In genomic region chr17:4856271-4856936, GRCh38 we compare ENCODE assay signal across 19 cellular contexts. TPM values are rescaled to one million over a fixed set of nuclear protein-coding genes. Genes with fewer than 3 reads are reported as not detected.
DNase-seq lines count a peak whose midpoint lies in the region; ATAC-seq and TF ChIP-seq lines count a peak whose summit lies in the region.
"Had no signal": no experiment of that assay in that cellular context is flagged by ENCODE, and none has a peak within 500 bp of the region (broad histone marks: within the 10 kb centered on the region; RNA-seq: fewer than 3 reads in every experiment).

No MANE protein-coding gene starts in this region.

- H3K27ac Mint-ChIP-seq in MCF 10A (ENCODE audit: low read depth, unreplicated experiment) (peak overlapping the region; percentile 85), endodermal cell (peak overlapping the region; percentile 69), nephron progenitor cell (peak overlapping the region; percentile 50), type B pancreatic cell (peak overlapping the region; percentile 86)
- H3K27ac Mint-ChIP-seq: dendritic cell treated with granulocyte-macrophage colony-stimulating factor and Interleukin-4, amounts not matched to agents 40 ng/mL and 50 ng/mL, for 4 days had no signal

- H3K4me2 ChIP-seq in mammary epithelial cell (ENCODE audit: insufficient read depth, low read depth, low read length): no peak overlapping the region
- H3K4me2 ChIP-seq: A549 had no signal

- no TSS peak for BruUV-seq in MCF 10A (replicated peaks; lab: Mats Ljungman, UMichigan)
- no TSS peak for BruUV-seq in mammary epithelial cell (replicated peaks; lab: Mats Ljungman, UMichigan)

- H3K4me1 Mint-ChIP-seq in MCF 10A (ENCODE audit: insufficient read depth, unreplicated experiment): peaks cover 66% of the 10 kb centered on the region
- peaks cover 54% of the 10 kb centered on the region for H3K4me1 Mint-ChIP-seq in endodermal cell
- peaks cover 70% of the 10 kb centered on the region for H3K4me1 Mint-ChIP-seq in nephron progenitor cell
- H3K4me1 Mint-ChIP-seq in type B pancreatic cell (ENCODE audit: unreplicated experiment): peaks cover 56% of the 10 kb centered on the region

- H3K9me3 ChIP-seq in mammary epithelial cell (replicated peaks; ENCODE audit: insufficient read depth, low read length) (no peaks in the 10 kb centered on the region), endodermal cell (ENCODE audit: control insufficient read depth, low read length) (no peaks in the 10 kb centered on the region)
- H3K9me3 ChIP-seq: A549, pancreas, thyroid gland had no signal

- CTCF ChIA-PET in MCF 10A (lab: Yijun Ruan, JAX) (interaction anchor here (0.5 kb wide), 1 partner anchor 24 kb away, joined by 4 read pairs; no protein-coding TSS in a partner anchor), mammary epithelial cell (lab: Charles Lee; ENCODE audit: low non-redundant PET) (no interaction called here)

- H3K27me3 ChIP-seq in mammary epithelial cell (ENCODE audit: insufficient read depth, low read length) (no peaks in the 10 kb centered on the region), endodermal cell (ENCODE audit: control insufficient read depth, insufficient read depth, low read length, poor library complexity, severe bottlenecking) (no peaks in the 10 kb centered on the region)
- H3K27me3 ChIP-seq: pancreas, thyroid gland had no signal

- H3K4me3 Mint-ChIP-seq in MCF 10A (ENCODE audit: unreplicated experiment) (no peak overlapping the region), endodermal cell (no peak overlapping the region), nephron progenitor cell (peak overlapping the region; percentile 9), type B pancreatic cell (peak overlapping the region; percentile 37)
- H3K4me3 Mint-ChIP-seq: dendritic cell treated with granulocyte-macrophage colony-stimulating factor and Interleukin-4, amounts not matched to agents 40 ng/mL and 50 ng/mL, for 4 days had no signal

- H3K9me3 Mint-ChIP-seq in MCF 10A (ENCODE audit: unreplicated experiment): no peaks in the 10 kb centered on the region
- H3K9me3 Mint-ChIP-seq in endodermal cell: no peaks in the 10 kb centered on the region
- peaks cover 5% of the 10 kb centered on the region for H3K9me3 Mint-ChIP-seq in nephron progenitor cell
- no peaks in the 10 kb centered on the region for H3K9me3 Mint-ChIP-seq in type B pancreatic cell
- H3K9me3 Mint-ChIP-seq: dendritic cell treated with granulocyte-macrophage colony-stimulating factor and Interleukin-4, amounts not matched to agents 40 ng/mL and 50 ng/mL, for 4 days had no signal

- intact Hi-C loops in MCF 10A (cut with micrococcal nuclease): no loop called here
- intact Hi-C loops in mammary epithelial cell (cut with micrococcal nuclease): no loop called here

- H3K27ac ChIP-seq in mammary epithelial cell (ENCODE audit: insufficient read depth, low read depth, low read length) (no peak overlapping the region), endodermal cell (ENCODE audit: low read depth, low read length) (no peak overlapping the region)
- H3K27ac ChIP-seq: A549, pancreas, thyroid gland had no signal

- ATAC-seq in GM21515 (IDR thresholded peaks at IDR 0.05; ENCODE audit: unreplicated experiment) (no peak), GM21737 (IDR thresholded peaks at IDR 0.05; ENCODE audit: unreplicated experiment) (no peak)
- ATAC-seq: pancreas had no signal

- H3K79me2 ChIP-seq in mammary epithelial cell (ENCODE audit: insufficient read depth, low read length): peaks cover 77% of the 10 kb centered on the region

- peaks cover 65% of the 10 kb centered on the region for H3K4me1 ChIP-seq in mammary epithelial cell (ENCODE audit: insufficient read depth, low read length)
- H3K4me1 ChIP-seq in endodermal cell (ENCODE audit: control insufficient read depth, insufficient read depth, low read length): peaks cover 11% of the 10 kb centered on the region

- H3K36me3 ChIP-seq in mammary epithelial cell (ENCODE audit: insufficient read depth, low read length) (peaks cover 5% of the 10 kb centered on the region), endodermal cell (ENCODE audit: control insufficient read depth, insufficient read depth, low read length) (peaks cover 7% of the 10 kb centered on the region)
- H3K36me3 ChIP-seq: pancreas, thyroid gland had no signal

- in situ Hi-C loops in mammary epithelial cell (cut with MboI; ENCODE audit: low sequenced_read_pairs in 2 of 2): no loop called here

- no peak for DNase-seq in MCF 10A (ENCODE audit: unreplicated experiment)
- DNase-seq in mammary epithelial cell: no peak
- DNase-seq in endodermal cell: no peak
- no peak for DNase-seq in nephron progenitor cell
- DNase-seq in type B pancreatic cell (ENCODE audit: extremely low spot score, unreplicated experiment): no peak
- no peak for DNase-seq in NCI-H774 (lab: John Stamatoyannopoulos, UW)
- DNase-seq: activated CD4-positive, alpha-beta T cell treated with anti-CD3 and anti-CD28 coated beads, Interleukin-2, amount 50 U/mL, for 1 hour; activated naive CD4-positive, alpha-beta T cell; DMS 273 treated with DMSO at 0.1 percent for 48 hours; IMR-90; MV-4-11; NCI-H2029 treated with DMSO at 0.1 percent for 48 hours; NCI-H69; pancreas; thyroid gland had no signal

- no peaks in the 10 kb centered on the region for H4K20me1 ChIP-seq in mammary epithelial cell (ENCODE audit: insufficient read depth, low read length)

- WGBS in mammary epithelial cell (ENCODE audit: low coverage, missing lambda C conversion rate): 89% methylated on average over 16 of the region's 17 CpGs
- WGBS in endodermal cell (ENCODE audit: insufficient coverage in 1 of 2, insufficient read length in 1 of 2), 2 experiments: 94 to 95% methylated on average over 8 to 17 of the region's 17 CpGs

- H3K27me3 Mint-ChIP-seq in MCF 10A (ENCODE audit: insufficient read depth, unreplicated experiment): no peaks in the 10 kb centered on the region
- H3K27me3 Mint-ChIP-seq in endodermal cell (ENCODE audit: insufficient read depth): no peaks in the 10 kb centered on the region
- H3K27me3 Mint-ChIP-seq in nephron progenitor cell (ENCODE audit: low read depth, poor library complexity): no peaks in the 10 kb centered on the region
- no peaks in the 10 kb centered on the region for H3K27me3 Mint-ChIP-seq in type B pancreatic cell

- H3K9ac ChIP-seq in mammary epithelial cell (ENCODE audit: insufficient read depth, low read length) (no peak overlapping the region), endodermal cell (ENCODE audit: extremely low read depth, low read length, poor library complexity, severe bottlenecking) (no peak overlapping the region)

- H3K36me3 Mint-ChIP-seq in MCF 10A (ENCODE audit: insufficient read depth, unreplicated experiment): peaks cover 55% of the 10 kb centered on the region
- H3K36me3 Mint-ChIP-seq in endodermal cell (ENCODE audit: low read depth): peaks cover 12% of the 10 kb centered on the region
- H3K36me3 Mint-ChIP-seq in nephron progenitor cell (ENCODE audit: low read depth): peaks cover 23% of the 10 kb centered on the region
- peaks cover 26% of the 10 kb centered on the region for H3K36me3 Mint-ChIP-seq in type B pancreatic cell

- no peak overlapping the region for H2AFZ ChIP-seq in mammary epithelial cell (ENCODE audit: low read depth, low read length)

- no peak for TF ChIP-seq CTCF in MCF 10A (IDR thresholded peaks at IDR 0.05; ENCODE audit: unreplicated experiment)
- TF ChIP-seq CTCF in mammary epithelial cell (conservative IDR thresholded peaks at IDR 0.05 in 1 of 2, IDR thresholded peaks at IDR 0.05 in 1 of 2; ENCODE audit: extremely low read depth in 1 of 2, insufficient read depth in 1 of 2, low read depth in 1 of 2, low read length in 2 of 2): no peak
- no peak for TF ChIP-seq CTCF in endodermal cell (conservative IDR thresholded peaks at IDR 0.05)
- TF ChIP-seq CTCF in nephron progenitor cell (IDR thresholded peaks at IDR 0.05): no peak
- no peak for TF ChIP-seq CTCF in type B pancreatic cell (conservative IDR thresholded peaks at IDR 0.05)

- dilution Hi-C loops in mammary epithelial cell (cut with HindIII; ENCODE audit: low sequenced_read_pairs): no loop called here

- POLR2A ChIA-PET in MCF 10A (lab: Yijun Ruan, JAX): interaction anchor here (1.4 to 3.5 kb wide), 2 partner anchors 12 to 21 kb away, joined by 4 to 50 read pairs; partner anchors contain the start of gene MINK1

- H3K4me3 ChIP-seq in mammary epithelial cell (replicated peaks in 1 of 3; ENCODE audit: insufficient read depth in 1 of 3, low read depth in 2 of 3, low read length in 3 of 3) (no peak overlapping the region), endodermal cell (ENCODE audit: low read length) (no peak overlapping the region)
- H3K4me3 ChIP-seq: A549, pancreas, thyroid gland had no signal

RNA-seq across cellular contexts. Expression of gene MINK1, which starts 23.3 kb away (rescaled TPM):
- total RNA-seq in MCF 10A (2022): 106 and 124 TPM in 2 replicates
- 100 to 1,000 TPM in 1 of 2 donors, 10 to 100 TPM in 1; 71.0 to 201 TPM for total RNA-seq in mammary epithelial cell
- 98.0 TPM for polyA plus RNA-seq in mammary epithelial cell
- 115 TPM for polyA minus RNA-seq in mammary epithelial cell
- total RNA-seq in endodermal cell: 10 to 100 TPM; 75.0 to 79.7 TPM
- 51.0 TPM for polyA plus RNA-seq in endodermal cell (2013, experiment 1 of 2)
- 46.8 TPM for polyA plus RNA-seq in endodermal cell (2013, experiment 2 of 2)
- total RNA-seq in type B pancreatic cell (ENCODE audit: low replicate concordance): 111 and 204 TPM in 2 replicates

RNA-seq across cellular contexts. Expression of gene C17orf107, which starts 42.9 kb away (rescaled TPM):
- total RNA-seq in MCF 10A (2022) (3.6 and 4.3 TPM in 2 replicates), mammary epithelial cell (1 to 10 TPM; 4.0 to 4.4 TPM), endodermal cell (1 to 10 TPM in 1 of 2 donors, under 1 TPM in 1; 0.82 to 4.8 TPM), type B pancreatic cell (ENCODE audit: low replicate concordance) (4.4 and 9.3 TPM in 2 replicates)
- 0.44 TPM for polyA plus RNA-seq in mammary epithelial cell
- polyA minus RNA-seq in mammary epithelial cell: not detected
- polyA plus RNA-seq in endodermal cell (2013, experiment 1 of 2): 1.00 TPM
- polyA plus RNA-seq in endodermal cell (2013, experiment 2 of 2): 0.62 TPM

RNA-seq across cellular contexts. Expression of gene CHRNE, which starts 46.5 kb away (rescaled TPM):
- total RNA-seq in MCF 10A (2022) (not detected in 2 replicates), mammary epithelial cell (under 1 TPM in 1 of 2 donors, not detected in 1; under 0.01 TPM), endodermal cell (1 to 10 TPM in 1 of 2 donors, under 1 TPM in 1; 0.71 to 1.2 TPM), type B pancreatic cell (ENCODE audit: low replicate concordance) (0.27 and 0.52 TPM in 2 replicates)
- 0.03 TPM for polyA plus RNA-seq in mammary epithelial cell
- polyA minus RNA-seq in mammary epithelial cell: not detected
- 0.46 TPM for polyA plus RNA-seq in endodermal cell (2013, experiment 1 of 2)
- 0.33 TPM for polyA plus RNA-seq in endodermal cell (2013, experiment 2 of 2)

RNA-seq across cellular contexts. Expression of gene PLD2, which starts 49.5 kb away (rescaled TPM):
- total RNA-seq in MCF 10A (2022) (27.6 and 31.7 TPM in 2 replicates), mammary epithelial cell (10 to 100 TPM; 22.2 to 42.9 TPM), endodermal cell (10 to 100 TPM; 72.7 to 75.2 TPM), type B pancreatic cell (ENCODE audit: low replicate concordance) (58.7 and 69.3 TPM in 2 replicates)
- 24.2 TPM for polyA plus RNA-seq in mammary epithelial cell
- polyA minus RNA-seq in mammary epithelial cell: 26.6 TPM
- polyA plus RNA-seq in endodermal cell (2013, experiment 1 of 2): 32.9 TPM
- 35.4 TPM for polyA plus RNA-seq in endodermal cell (2013, experiment 2 of 2)

Comparison
In these comparisons a context has a peak if more than half of its experiments do, and no peak if none do; other contexts are left out.
1. H3K4me3 Mint-ChIP-seq: peak in nephron progenitor cell (single experiment) and type B pancreatic cell (single experiment); none in MCF 10A (single experiment) and endodermal cell (single experiment).
2. Peak in every context shown above with its lines, with median percentiles within 50 percentile points of each other: H3K27ac Mint-ChIP-seq.